17 cellular contexts compared by ENCODE assay signal in the genomic region with DNA sequence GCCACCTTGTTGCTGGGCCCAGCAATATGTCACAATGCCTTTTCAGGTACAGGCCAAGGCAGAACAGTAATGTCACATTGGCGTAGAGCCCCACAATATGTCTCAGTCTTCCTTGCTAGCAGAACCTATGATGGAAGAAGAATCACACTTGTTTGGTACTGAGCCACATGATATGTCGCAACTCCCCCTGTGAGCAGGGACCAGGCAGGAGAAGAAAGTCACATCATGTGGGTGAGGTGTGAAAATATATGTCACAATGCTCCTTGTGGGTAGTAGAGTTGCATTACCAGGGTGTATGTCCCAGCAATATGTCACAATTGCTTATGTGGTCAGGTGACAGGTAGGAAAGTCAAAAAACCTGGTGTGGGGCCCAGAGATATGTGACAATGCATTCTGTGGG.
"Had no signal": no experiment of that assay in that cellular context is flagged by ENCODE, and none has a peak within 500 bp of the region (broad histone marks: within the 10 kb centered on the region; RNA-seq: fewer than 3 reads in every experiment).

No MANE protein-coding gene starts in this region.

- H3K27ac Mint-ChIP-seq: activated B cell treated with CpG ODN at 0.5 μM for 24 hours; activated naive CD4-positive, alpha-beta T cell treated with anti-CD3 and anti-CD28 coated beads for 36 hours; mesothelial cell of epicardium; naive thymus-derived CD4-positive, alpha-beta T cell; progenitor cell of endocrine pancreas had no signal

- H3K4me3 ChIP-seq: SK-N-MC, testis had no signal

- H3K4me1 ChIP-seq: testis had no signal

- H3K4me1 Mint-ChIP-seq: activated B cell treated with CpG ODN at 0.5 μM for 24 hours had no signal

- H3K27ac ChIP-seq: SK-N-MC, testis had no signal

- H3K4me3 Mint-ChIP-seq: activated B cell treated with CpG ODN at 0.5 μM for 24 hours; activated naive CD4-positive, alpha-beta T cell treated with anti-CD3 and anti-CD28 coated beads for 36 hours; mesothelial cell of epicardium; naive thymus-derived CD4-positive, alpha-beta T cell had no signal

- H3K9me3 Mint-ChIP-seq: activated B cell treated with CpG ODN at 0.5 μM for 24 hours; activated naive CD4-positive, alpha-beta T cell treated with anti-CD3 and anti-CD28 coated beads for 36 hours; mesothelial cell of epicardium had no signal

- H3K27me3 ChIP-seq: testis had no signal

- H3K36me3 Mint-ChIP-seq: mesothelial cell of epicardium had no signal

- DNase-seq: activated B cell treated with CpG ODN at 0.5 μM for 24 hours; activated CD4-positive, alpha-beta T cell treated with anti-CD3 and anti-CD28 coated beads, Interleukin-2, amount 50 U/mL, for 48 hours; activated CD8-positive, alpha-beta memory T cell treated with anti-CD3 and anti-CD28 coated beads, Interleukin-2, amount 50 U/mL, for 48 hours; activated naive CD4-positive, alpha-beta T cell treated with anti-CD3 and anti-CD28 coated beads for 36 hours; caudate nucleus; cortex of kidney; effector memory CD4-positive, alpha-beta T cell; hypothalamus; kidney glomerular epithelial cell; naive thymus-derived CD4-positive, alpha-beta T cell; nucleus accumbens; right cardiac atrium; stimulated activated naive CD4-positive, alpha-beta T cell treated with Interleukin-2 at 50 U/mL for 16 hours; testis had no signal

- H3K27me3 Mint-ChIP-seq: naive thymus-derived CD4-positive, alpha-beta T cell; progenitor cell of endocrine pancreas had no signal

- H3K9me3 ChIP-seq: testis had no signal
